ENCODE assay signal across 27 cellular contexts in genomic region chr3:29050155-29050554, GRCh38.
"Had no signal": no experiment of that assay in that cellular context is flagged by ENCODE, and none has a peak within 500 bp of the region (broad histone marks: within the 10 kb centered on the region; RNA-seq: fewer than 3 reads in every experiment).

No MANE protein-coding gene starts in this region.

- ATAC-seq: stimulated activated effector memory CD8-positive, alpha-beta T cell treated with anti-CD3 and anti-CD28 coated beads, Interleukin-12 subunit alpha, Interleukin-12 subunit beta, amount 100 ng/mL, for 72 hours; stimulated activated memory B cell treated with anti-CD40 and anti-IgM and Interleukin-4, amounts not matched to agents 10 μg/mL and 1 μg/mL and 100 μg/mL, for 72 hours; stimulated activated naive B cell treated with anti-CD40 and anti-IgM and Interleukin-4, amounts not matched to agents 10 μg/mL and 1 μg/mL and 100 μg/mL, for 72 hours; stimulated activated naive CD8-positive, alpha-beta T cell treated with anti-CD3 and anti-CD28 coated beads, Interleukin-15, amount 100 ng/mL, for 72 hours; stimulated activated naive CD8-positive, alpha-beta T cell treated with anti-CD3 and anti-CD28 coated beads, Interleukin-15, Interleukin-2, amounts not matched to agents 100 U/mL and 50 U/mL, for 24 hours; upper lobe of right lung had no signal

- FAIRE-seq: urothelium cell line had no signal

- H3K4me3 ChIP-seq: stomach, suprapubic skin, testis, thoracic aorta, thyroid gland, tibial artery, tibial nerve, transverse colon, upper lobe of left lung, upper lobe of right lung, uterus, vagina had no signal

- DNase-seq: stimulated activated CD4-positive, alpha-beta T cell treated with anti-CD3 and anti-CD28 coated beads, Interleukin-2, amount 100 ng/mL, for 48 hours; stimulated activated CD4-positive, alpha-beta T cell treated with anti-CD3 and anti-CD28 coated beads, Interleukin-4, amount 100 ng/mL, for 1 hour; stimulated activated CD4-positive, alpha-beta T cell treated with anti-CD3 and anti-CD28 coated beads, Interleukin-4, amount 100 ng/mL, for 24 hours; stimulated activated CD4-positive, alpha-beta T cell treated with anti-CD3 and anti-CD28 coated beads, Interleukin-4, amount 100 ng/mL, for 4 hours; stimulated activated CD8-positive, alpha-beta memory T cell treated with anti-CD3 and anti-CD28 coated beads, Interleukin-4, amount 100 ng/mL, for 48 hours; stimulated activated naive B cell treated with anti-CD40 and anti-IgM and Interleukin-4, amounts not matched to agents 10 μg/mL and 1 μg/mL and 100 μg/mL, for 72 hours; stimulated activated naive CD4-positive, alpha-beta T cell; stimulated activated naive CD4-positive, alpha-beta T cell treated with Interleukin-2 at 50 U/mL for 16 hours; stimulated activated naive CD8-positive, alpha-beta T cell treated with anti-CD3 and anti-CD28 coated beads, Interleukin-15, amount 100 ng/mL, for 72 hours; stimulated activated naive CD8-positive, alpha-beta T cell treated with anti-CD3 and anti-CD28 coated beads, Interleukin-15, Interleukin-2, amounts not matched to agents 100 U/mL and 50 U/mL, for 24 hours; stomach; substantia nigra; testis; thyroid gland; tibial artery; transverse colon; trophoblast cell; upper lobe of left lung; upper lobe of right lung; uterus had no signal

- H3K36me3 ChIP-seq: stomach, suprapubic skin, thoracic aorta, thyroid gland, tibial artery, tibial nerve, transverse colon, upper lobe of left lung, upper lobe of right lung, uterus, vagina had no signal

- H3K27me3 ChIP-seq: stomach, suprapubic skin, testis, thyroid gland, tibial artery, tibial nerve, transverse colon, upper lobe of left lung, upper lobe of right lung, uterus, vagina had no signal
